In the genomic region with DNA sequence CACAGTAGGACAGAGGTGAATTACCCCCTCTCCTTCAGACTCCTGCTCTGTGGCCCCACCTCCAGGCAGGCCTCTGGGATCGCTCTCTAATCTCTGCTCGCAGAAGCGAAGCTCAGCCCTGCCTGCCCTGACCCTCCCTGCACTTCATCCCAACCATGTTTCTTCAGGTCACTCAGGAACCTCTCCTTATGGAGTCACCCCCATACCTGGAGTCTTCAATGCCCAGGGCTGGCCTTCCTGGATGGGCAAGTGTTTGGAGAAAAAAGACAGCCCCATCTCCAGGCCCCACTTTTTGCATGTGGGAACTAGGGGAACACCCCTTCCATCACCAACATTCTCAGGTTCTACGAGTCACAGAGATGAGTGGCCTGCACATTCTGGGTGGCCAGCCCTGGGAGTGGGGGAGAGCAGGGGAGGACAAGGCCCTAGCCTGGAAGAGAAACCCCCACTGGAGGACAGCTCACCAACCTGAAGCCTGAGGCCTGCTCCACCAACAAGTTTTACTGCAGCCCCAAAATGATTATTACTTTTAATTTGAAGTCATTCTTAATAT, we compare ENCODE assay signal across 20 cellular contexts.
DNase-seq lines count a peak whose midpoint lies in the region; ATAC-seq and TF ChIP-seq lines count a peak whose summit lies in the region.
"Had no signal": no experiment of that assay in that cellular context is flagged by ENCODE, and none has a peak within 500 bp of the region (broad histone marks: within the 10 kb centered on the region; RNA-seq: fewer than 3 reads in every experiment).

No MANE protein-coding gene starts in this region.

- H3K4me3 ChIP-seq in neuronal stem cell (ENCODE audit: low read length in 2 of 2), result no peak overlapping the region
- no peak overlapping the region for H3K4me3 ChIP-seq in aorta (ENCODE audit: low read length in 2 of 2)
- H3K4me3 ChIP-seq: GM12878, GM23338 had no signal

- intact Hi-C loops in aorta (cut with DNase I), result no loop called here

- H3K4me2 ChIP-seq in neuronal stem cell (ENCODE audit: insufficient read depth, low read length, poor library complexity, severe bottlenecking), result no peak overlapping the region
- H3K4me2 ChIP-seq: GM23338 had no signal

- H3K4me1 Mint-ChIP-seq in chondrocyte (ENCODE audit: low read depth) (no peaks in the 10 kb centered on the region), glutamatergic neuron (ENCODE audit: low read depth, unreplicated experiment) (peaks cover 2% of the 10 kb centered on the region)
- H3K4me1 Mint-ChIP-seq in activated CD8-positive, alpha-beta memory T cell treated with anti-CD3 and anti-CD28 coated beads, Interleukin-2, amount 10 ng/mL, durations not matched to agents 7 days and 5 days, result no peaks in the 10 kb centered on the region

- TF ChIP-seq CTCF in chondrocyte (IDR thresholded peaks at IDR 0.05), result no peak
- TF ChIP-seq CTCF in glutamatergic neuron (IDR thresholded peaks at IDR 0.05; ENCODE audit: partially characterized antibody, unreplicated experiment), result no peak

- H3K4me1 ChIP-seq in neuronal stem cell (ENCODE audit: control insufficient read depth in 2 of 2, insufficient read depth in 1 of 2, low read depth in 1 of 2, low read length in 2 of 2) (peaks cover 0 to 25% of the 10 kb centered on the region in 2 donors), aorta (ENCODE audit: control insufficient read depth in 1 of 2, insufficient read depth in 2 of 2, low read length in 2 of 2) (no peaks in the 10 kb centered on the region)
- H3K4me1 ChIP-seq: BE2C had no signal

- no peak overlapping the region for H2BK120ac ChIP-seq in neuronal stem cell (ENCODE audit: low read depth, low read length)

- H3K4me3 Mint-ChIP-seq in chondrocyte (ENCODE audit: unreplicated experiment), result no peak overlapping the region
- no peak overlapping the region for H3K4me3 Mint-ChIP-seq in glutamatergic neuron (ENCODE audit: unreplicated experiment)
- H3K4me3 Mint-ChIP-seq in activated CD8-positive, alpha-beta memory T cell treated with anti-CD3 and anti-CD28 coated beads, Interleukin-2, amount 10 ng/mL, durations not matched to agents 7 days and 5 days, result no peak overlapping the region
- H3K4me3 Mint-ChIP-seq: CD8-positive, alpha-beta memory T cell; GM23338; HFFc6 had no signal

- H3K36me3 ChIP-seq in neuronal stem cell (replicated peaks in 1 of 2; ENCODE audit: control insufficient read depth in 2 of 2, insufficient read depth in 2 of 2, low read length in 2 of 2) (no peaks in the 10 kb centered on the region), aorta (ENCODE audit: control insufficient read depth in 1 of 2, insufficient read depth in 2 of 2, low read length in 1 of 2) (no peaks in the 10 kb centered on the region)
- H3K36me3 ChIP-seq: BE2C had no signal

- H3K18ac ChIP-seq in neuronal stem cell (ENCODE audit: low read length), result no peak overlapping the region

- H3K9ac ChIP-seq in neuronal stem cell (ENCODE audit: low read depth, low read length, poor library complexity), result no peak overlapping the region

- H4K8ac ChIP-seq in neuronal stem cell (ENCODE audit: low read depth, low read length), result no peak overlapping the region

- no peak overlapping the region for H2BK15ac ChIP-seq in neuronal stem cell (ENCODE audit: low read length)

- H3K27ac Mint-ChIP-seq in chondrocyte (ENCODE audit: unreplicated experiment) (no peak overlapping the region), glutamatergic neuron (ENCODE audit: unreplicated experiment) (no peak overlapping the region)
- H3K27ac Mint-ChIP-seq in activated CD8-positive, alpha-beta memory T cell treated with anti-CD3 and anti-CD28 coated beads, Interleukin-2, amount 10 ng/mL, durations not matched to agents 7 days and 5 days, result no peak overlapping the region
- H3K27ac Mint-ChIP-seq: CD4-positive, CD25-positive, alpha-beta regulatory T cell; CD8-positive, alpha-beta memory T cell; HFFc6 had no signal

- no peak overlapping the region for H2AFZ ChIP-seq in neuronal stem cell (ENCODE audit: low read length)
- H2AFZ ChIP-seq: GM23338 had no signal

- DNase-seq in chondrocyte (ENCODE audit: low spot score) (peak; percentile 57), glutamatergic neuron (peak; percentile 5), neuronal stem cell (ENCODE audit: low spot score) (no peak), aorta (peak; percentile 17 to 27), NCI-H774 (lab: John Stamatoyannopoulos, UW) (no peak)
- no peak for DNase-seq in activated CD8-positive, alpha-beta memory T cell treated with anti-CD3 and anti-CD28 coated beads, Interleukin-2, amount 10 ng/mL, durations not matched to agents 7 days and 5 days
- DNase-seq: ACHN; BE2C; CD4-positive, CD25-positive, alpha-beta regulatory T cell; COR-L47; DMS 273 treated with DMSO at 0.1 percent for 48 hours; DMS53; DND-41 had no signal

- H3K9me3 ChIP-seq in neuronal stem cell (replicated peaks in 1 of 2; ENCODE audit: control insufficient read depth in 2 of 2, insufficient read depth in 1 of 2, low read depth in 1 of 2, low read length in 2 of 2) (no peaks in the 10 kb centered on the region), aorta (ENCODE audit: control insufficient read depth, low read length) (no peaks in the 10 kb centered on the region)
- H3K9me3 ChIP-seq: BE2C had no signal

- no peaks in the 10 kb centered on the region for H3K79me1 ChIP-seq in neuronal stem cell (ENCODE audit: low read depth, low read length)

- no peak overlapping the region for H3K23ac ChIP-seq in neuronal stem cell (ENCODE audit: low read depth, low read length, poor library complexity)

- CTCF ChIA-PET in activated CD8-positive, alpha-beta memory T cell treated with anti-CD3 and anti-CD28 coated beads, Interleukin-2, amount 10 ng/mL, durations not matched to agents 7 days and 5 days (lab: Charles Lee), result no interaction called here

- H3K4ac ChIP-seq in neuronal stem cell (ENCODE audit: low read length), result no peak overlapping the region

- no peak overlapping the region for H4K91ac ChIP-seq in neuronal stem cell (ENCODE audit: low read depth, low read length, poor library complexity)

- H3K27me3 ChIP-seq in neuronal stem cell (ENCODE audit: control insufficient read depth in 3 of 3, insufficient read depth in 3 of 3, low read depth in 1 of 3, low read length in 3 of 3) (peaks cover 0 to 29% (median 0%) of the 10 kb centered on the region in 3 experiments), aorta (ENCODE audit: control insufficient read depth in 1 of 2, insufficient read depth in 2 of 2, low read length in 1 of 2) (no peaks in the 10 kb centered on the region)
- H3K27me3 ChIP-seq: BE2C had no signal

- H3K36me3 Mint-ChIP-seq in chondrocyte (ENCODE audit: low read depth) (no peaks in the 10 kb centered on the region), glutamatergic neuron (ENCODE audit: unreplicated experiment) (no peaks in the 10 kb centered on the region)
- H3K36me3 Mint-ChIP-seq in activated CD8-positive, alpha-beta memory T cell treated with anti-CD3 and anti-CD28 coated beads, Interleukin-2, amount 10 ng/mL, durations not matched to agents 7 days and 5 days, result no peaks in the 10 kb centered on the region
- H3K36me3 Mint-ChIP-seq: CD4-positive, CD25-positive, alpha-beta regulatory T cell; CD8-positive, alpha-beta memory T cell had no signal

- H3K9me3 Mint-ChIP-seq in chondrocyte (ENCODE audit: low read depth) (no peaks in the 10 kb centered on the region), glutamatergic neuron (ENCODE audit: unreplicated experiment) (peaks cover 4% of the 10 kb centered on the region)
- no peaks in the 10 kb centered on the region for H3K9me3 Mint-ChIP-seq in activated CD8-positive, alpha-beta memory T cell treated with anti-CD3 and anti-CD28 coated beads, Interleukin-2, amount 10 ng/mL, durations not matched to agents 7 days and 5 days (ENCODE audit: low read depth)
- H3K9me3 Mint-ChIP-seq: CD8-positive, alpha-beta memory T cell; HFFc6 had no signal

- H3K27me3 Mint-ChIP-seq in chondrocyte (ENCODE audit: low read depth) (peaks cover 43% of the 10 kb centered on the region), glutamatergic neuron (ENCODE audit: unreplicated experiment) (peaks cover 6% of the 10 kb centered on the region)
- H3K27me3 Mint-ChIP-seq in activated CD8-positive, alpha-beta memory T cell treated with anti-CD3 and anti-CD28 coated beads, Interleukin-2, amount 10 ng/mL, durations not matched to agents 7 days and 5 days, result peaks cover 28% of the 10 kb centered on the region

- H2BK5ac ChIP-seq in neuronal stem cell (ENCODE audit: low read length), result no peak overlapping the region

- no peak overlapping the region for H3K14ac ChIP-seq in neuronal stem cell (ENCODE audit: low read length)

- H2AK5ac ChIP-seq in neuronal stem cell (ENCODE audit: low read depth, low read length), result peak overlapping the region; percentile 38

- ATAC-seq in aorta (ENCODE audit: low FRiP score) (no peak), HG03469 (IDR thresholded peaks at IDR 0.05; ENCODE audit: unreplicated experiment) (no peak)
- no peak for ATAC-seq in activated CD8-positive, alpha-beta memory T cell treated with anti-CD3 and anti-CD28 coated beads, Interleukin-2, amount 10 ng/mL, durations not matched to agents 7 days and 5 days
- ATAC-seq: GM12878, HCT116 had no signal

- WGBS in neuronal stem cell (ENCODE audit: extremely low coverage in 2 of 2, insufficient read length in 2 of 2, insufficient replicate concordance in 1 of 2), 2 donors, result no CpG with 5 or more reads among the region's 4 CpGs
- 91 to 96% methylated on average over 4 of the region's 4 CpGs for WGBS in aorta, 2 donors

- no peak overlapping the region for H2BK12ac ChIP-seq in neuronal stem cell (ENCODE audit: low read length)

- H3K27ac ChIP-seq in neuronal stem cell (replicated peaks; ENCODE audit: low read length), result no peak overlapping the region
- no peak overlapping the region for H3K27ac ChIP-seq in aorta (ENCODE audit: low read depth in 1 of 2, low read length in 2 of 2)
- H3K27ac ChIP-seq: HL-60 had no signal

Comparison
In these comparisons a context has a peak if more than half of its experiments do, and no peak if none do; other contexts are left out.
1. DNase-seq: peak in chondrocyte (single experiment), glutamatergic neuron (single experiment) and aorta (2 of 2); none in neuronal stem cell (single experiment), NCI-H774 (single experiment) and activated CD8-positive, alpha-beta memory T cell treated with anti-CD3 and anti-CD28 coated beads, Interleukin-2, amount 10 ng/mL, durations not matched to agents 7 days and 5 days (single experiment).